In genomic region chr14:45135659-45136314, GRCh38 we compare ENCODE assay signal across 1 cellular context.
TF ChIP-seq lines count a peak whose summit lies in the region.

TSS of gene FANCM (plus strand) at chr14:45135930. CDS start at chr14:45136032, 102 bp downstream.

TF ChIP-seq in SK-N-SH treated with all-trans-retinoic acid at 6 μM for 48 hours, 23 proteins besides CTCF, POLR2A, EP300 and RAD21 (continued from another document):
- TF ChIP-seq CSRNP3 (CRISPR knock-in tag; IDR thresholded peaks at IDR 0.05): no peak
TF ChIP-seq in SK-N-SH treated with all-trans-retinoic acid at 6 μM for 48 hours: peak in this region for 0.
